Comparison of ENCODE assay signal across 1 cellular context in the genomic region with DNA sequence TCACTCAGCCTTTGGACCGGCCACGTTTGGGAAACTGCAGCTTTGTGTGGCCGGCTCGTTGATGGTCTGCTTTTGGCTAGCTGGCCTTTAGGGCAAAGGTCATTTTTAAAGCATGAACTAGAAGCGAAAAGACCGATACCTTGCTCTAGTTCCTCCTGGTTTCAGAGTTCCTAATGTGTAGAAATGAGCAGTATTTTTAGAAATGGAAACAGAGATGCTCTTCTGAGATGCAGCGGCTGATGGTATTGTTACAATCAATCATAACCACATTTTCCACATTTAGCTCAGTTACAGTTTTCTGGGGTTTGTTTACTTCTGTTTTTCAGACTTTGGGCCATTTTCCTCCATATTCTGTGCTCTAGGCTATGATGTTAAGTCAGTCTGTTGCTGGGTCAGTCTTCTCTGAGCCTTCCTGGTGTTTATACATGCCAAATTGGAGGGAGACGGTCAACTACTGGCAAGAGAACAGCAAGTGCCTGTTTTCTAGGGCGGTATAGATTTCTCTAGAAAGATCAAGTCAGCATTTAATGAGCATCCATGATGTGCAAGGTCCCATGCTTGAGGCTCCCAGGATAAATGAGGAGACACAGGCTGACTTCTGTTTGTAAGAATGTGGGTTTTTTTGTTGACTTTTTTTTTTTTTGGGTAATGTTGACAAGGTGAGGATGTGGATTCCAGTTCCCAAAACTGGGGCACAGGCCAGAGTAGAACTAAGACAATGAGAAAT.
TF ChIP-seq lines count a peak whose summit lies in the region.

No MANE protein-coding gene starts in this region.

TF ChIP-seq in GM23338, 12 proteins besides CTCF, POLR2A, EP300 and RAD21 (continued from another document):
- TF ChIP-seq, protein P1, sequence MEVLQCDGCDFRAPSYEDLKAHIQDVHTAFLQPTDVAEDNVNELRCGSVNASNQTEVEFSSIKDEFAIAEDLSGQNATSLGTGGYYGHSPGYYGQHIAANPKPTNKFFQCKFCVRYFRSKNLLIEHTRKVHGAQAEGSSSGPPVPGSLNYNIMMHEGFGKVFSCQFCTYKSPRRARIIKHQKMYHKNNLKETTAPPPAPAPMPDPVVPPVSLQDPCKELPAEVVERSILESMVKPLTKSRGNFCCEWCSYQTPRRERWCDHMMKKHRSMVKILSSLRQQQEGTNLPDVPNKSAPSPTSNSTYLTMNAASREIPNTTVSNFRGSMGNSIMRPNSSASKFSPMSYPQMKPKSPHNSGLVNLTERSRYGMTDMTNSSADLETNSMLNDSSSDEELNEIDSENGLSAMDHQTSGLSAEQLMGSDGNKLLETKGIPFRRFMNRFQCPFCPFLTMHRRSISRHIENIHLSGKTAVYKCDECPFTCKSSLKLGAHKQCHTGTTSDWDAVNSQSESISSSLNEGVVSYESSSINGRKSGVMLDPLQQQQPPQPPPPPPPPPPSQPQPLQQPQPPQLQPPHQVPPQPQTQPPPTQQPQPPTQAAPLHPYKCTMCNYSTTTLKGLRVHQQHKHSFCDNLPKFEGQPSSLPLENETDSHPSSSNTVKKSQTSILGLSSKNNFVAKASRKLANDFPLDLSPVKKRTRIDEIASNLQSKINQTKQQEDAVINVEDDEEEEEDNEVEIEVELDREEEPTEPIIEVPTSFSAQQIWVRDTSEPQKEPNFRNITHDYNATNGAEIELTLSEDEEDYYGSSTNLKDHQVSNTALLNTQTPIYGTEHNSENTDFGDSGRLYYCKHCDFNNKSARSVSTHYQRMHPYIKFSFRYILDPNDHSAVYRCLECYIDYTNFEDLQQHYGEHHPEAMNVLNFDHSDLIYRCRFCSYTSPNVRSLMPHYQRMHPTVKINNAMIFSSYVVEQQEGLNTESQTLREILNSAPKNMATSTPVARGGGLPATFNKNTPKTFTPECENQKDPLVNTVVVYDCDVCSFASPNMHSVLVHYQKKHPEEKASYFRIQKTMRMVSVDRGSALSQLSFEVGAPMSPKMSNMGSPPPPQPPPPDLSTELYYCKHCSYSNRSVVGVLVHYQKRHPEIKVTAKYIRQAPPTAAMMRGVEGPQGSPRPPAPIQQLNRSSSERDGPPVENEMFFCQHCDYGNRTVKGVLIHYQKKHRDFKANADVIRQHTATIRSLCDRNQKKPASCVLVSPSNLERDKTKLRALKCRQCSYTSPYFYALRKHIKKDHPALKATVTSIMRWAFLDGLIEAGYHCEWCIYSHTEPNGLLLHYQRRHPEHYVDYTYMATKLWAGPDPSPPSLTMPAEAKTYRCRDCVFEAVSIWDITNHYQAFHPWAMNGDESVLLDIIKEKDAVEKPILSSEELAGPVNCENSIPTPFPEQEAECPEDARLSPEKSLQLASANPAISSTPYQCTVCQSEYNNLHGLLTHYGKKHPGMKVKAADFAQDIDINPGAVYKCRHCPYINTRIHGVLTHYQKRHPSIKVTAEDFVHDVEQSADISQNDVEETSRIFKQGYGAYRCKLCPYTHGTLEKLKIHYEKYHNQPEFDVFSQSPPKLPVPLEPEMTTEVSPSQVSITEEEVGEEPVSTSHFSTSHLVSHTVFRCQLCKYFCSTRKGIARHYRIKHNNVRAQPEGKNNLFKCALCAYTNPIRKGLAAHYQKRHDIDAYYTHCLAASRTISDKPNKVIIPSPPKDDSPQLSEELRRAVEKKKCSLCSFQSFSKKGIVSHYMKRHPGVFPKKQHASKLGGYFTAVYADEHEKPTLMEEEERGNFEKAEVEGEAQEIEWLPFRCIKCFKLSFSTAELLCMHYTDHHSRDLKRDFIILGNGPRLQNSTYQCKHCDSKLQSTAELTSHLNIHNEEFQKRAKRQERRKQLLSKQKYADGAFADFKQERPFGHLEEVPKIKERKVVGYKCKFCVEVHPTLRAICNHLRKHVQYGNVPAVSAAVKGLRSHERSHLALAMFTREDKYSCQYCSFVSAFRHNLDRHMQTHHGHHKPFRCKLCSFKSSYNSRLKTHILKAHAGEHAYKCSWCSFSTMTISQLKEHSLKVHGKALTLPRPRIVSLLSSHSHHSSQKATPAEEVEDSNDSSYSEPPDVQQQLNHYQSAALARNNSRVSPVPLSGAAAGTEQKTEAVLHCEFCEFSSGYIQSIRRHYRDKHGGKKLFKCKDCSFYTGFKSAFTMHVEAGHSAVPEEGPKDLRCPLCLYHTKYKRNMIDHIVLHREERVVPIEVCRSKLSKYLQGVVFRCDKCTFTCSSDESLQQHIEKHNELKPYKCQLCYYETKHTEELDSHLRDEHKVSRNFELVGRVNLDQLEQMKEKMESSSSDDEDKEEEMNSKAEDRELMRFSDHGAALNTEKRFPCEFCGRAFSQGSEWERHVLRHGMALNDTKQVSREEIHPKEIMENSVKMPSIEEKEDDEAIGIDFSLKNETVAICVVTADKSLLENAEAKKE (CRISPR knock-in tag; IDR thresholded peaks at IDR 0.05): no peak
TF ChIP-seq in GM23338: peak in this region for 0.
